In genomic region chr11:72633068-72633467, GRCh38 we compare ENCODE assay signal across 24 cellular contexts. TPM values are rescaled to one million over a fixed set of nuclear protein-coding genes. Genes with fewer than 3 reads are reported as not detected.
A peak's percentile ranks its signal among the peaks of the same experiment; 100 is the strongest.
DNase-seq lines count a peak whose midpoint lies in the region; ATAC-seq and TF ChIP-seq lines count a peak whose summit lies in the region.
"Had no signal": no experiment of that assay in that cellular context is flagged by ENCODE, and none has a peak within 500 bp of the region (broad histone marks: within the 10 kb centered on the region; RNA-seq: fewer than 3 reads in every experiment).

No MANE protein-coding gene starts in this region.

- TF ChIP-seq CTCF in left ventricle myocardium inferior (IDR thresholded peaks at IDR 0.05; ENCODE audit: borderline replicate concordance), result no peak
- TF ChIP-seq CTCF in right lobe of liver (IDR thresholded peaks at IDR 0.05), result no peak
- no peak for TF ChIP-seq CTCF in uterus (IDR thresholded peaks at IDR 0.05)

- intact Hi-C loops in left ventricle myocardium inferior (cut with micrococcal nuclease), result no loop called here
- intact Hi-C loops in left ventricle myocardium superior (cut with micrococcal nuclease), result no loop called here
- intact Hi-C loops in right lobe of liver (cut with DNase I), result no loop called here
- intact Hi-C loops in uterus (cut with DNase I; ENCODE audit: low total_unique reads), result no loop called here
- intact Hi-C loops in activated naive CD4-positive, alpha-beta T cell treated with anti-CD3 and anti-CD28 coated beads for 36 hours (cut with micrococcal nuclease), result no loop called here

- H3K27me3 ChIP-seq in left ventricle myocardium inferior (ENCODE audit: low read depth), result no peaks in the 10 kb centered on the region
- no peaks in the 10 kb centered on the region for H3K27me3 ChIP-seq in right lobe of liver
- no peaks in the 10 kb centered on the region for H3K27me3 ChIP-seq in rectal smooth muscle tissue (ENCODE audit: control insufficient read depth, insufficient read depth, low read length)
- no peaks in the 10 kb centered on the region for H3K27me3 ChIP-seq in uterus
- H3K27me3 ChIP-seq: ascending aorta had no signal

- CTCF ChIA-PET in activated naive CD4-positive, alpha-beta T cell treated with anti-CD3 and anti-CD28 coated beads for 36 hours (lab: Charles Lee), result interaction anchor here (0.8 kb wide), 1 partner anchor 595 kb away, joined by 3 read pairs; no protein-coding TSS in a partner anchor

- H3K36me3 Mint-ChIP-seq in activated naive CD4-positive, alpha-beta T cell treated with anti-CD3 and anti-CD28 coated beads for 36 hours (ENCODE audit: low read depth), result no peaks in the 10 kb centered on the region
- H3K36me3 Mint-ChIP-seq: activated naive CD4-positive, alpha-beta T cell treated with anti-CD3 and anti-CD28 coated beads, Interleukin-2, amount 50 U/mL, for 72 hours had no signal

- H3K9me3 Mint-ChIP-seq in activated naive CD4-positive, alpha-beta T cell treated with anti-CD3 and anti-CD28 coated beads for 36 hours, result no peaks in the 10 kb centered on the region
- H3K9me3 Mint-ChIP-seq: activated naive CD4-positive, alpha-beta T cell treated with anti-CD3 and anti-CD28 coated beads, Interleukin-2, amount 50 U/mL, for 72 hours; activated T-helper 17 cell treated with anti-CD3 and anti-CD28 coated beads, Interleukin-2, amount 50 U/mL, for 72 hours; CD4-positive, alpha-beta T cell; central memory CD8-positive, alpha-beta T cell; T-helper 2 cell treated with Interferon-gamma antibody and Interleukin-4, amounts not matched to agents 5 μg/mL and 100 μg/mL, for 36 hours had no signal

- no peak overlapping the region for H3K4me3 Mint-ChIP-seq in activated naive CD4-positive, alpha-beta T cell treated with anti-CD3 and anti-CD28 coated beads for 36 hours
- H3K4me3 Mint-ChIP-seq: activated T-helper 17 cell treated with anti-CD3 and anti-CD28 coated beads, Interleukin-2, amount 50 U/mL, for 72 hours; CD4-positive, alpha-beta T cell; central memory CD8-positive, alpha-beta T cell; T-helper 2 cell treated with Interferon-gamma antibody and Interleukin-4, amounts not matched to agents 5 μg/mL and 100 μg/mL, for 36 hours had no signal

- TF ChIP-seq POLR2A in right lobe of liver (IDR thresholded peaks at IDR 0.05) (no peak), uterus (IDR thresholded peaks at IDR 0.05) (no peak)

- H3K9me3 ChIP-seq in left ventricle myocardium inferior (replicated peaks), result no peaks in the 10 kb centered on the region
- no peaks in the 10 kb centered on the region for H3K9me3 ChIP-seq in right lobe of liver
- H3K9me3 ChIP-seq in uterus, result no peaks in the 10 kb centered on the region
- H3K9me3 ChIP-seq: ascending aorta, mucosa of descending colon, upper lobe of left lung had no signal

- H3K4me3 ChIP-seq in left ventricle myocardium inferior (peak overlapping the region; percentile 16), right lobe of liver (no peak overlapping the region), rectal smooth muscle tissue (ENCODE audit: low read length) (no peak overlapping the region), uterus (no peak overlapping the region)
- H3K4me3 ChIP-seq: ascending aorta, mucosa of descending colon, upper lobe of left lung had no signal

- DNase-seq in left ventricle myocardium inferior (no peak), left ventricle myocardium superior (no peak), right lobe of liver (no peak), uterus (no peak), NCI-H82 treated with DMSO at 0.1 percent for 48 hours (lab: John Stamatoyannopoulos, UW; ENCODE audit: unreplicated experiment) (no peak), NAMALWA (ENCODE audit: low spot score) (no peak)
- no peak for DNase-seq in activated naive CD4-positive, alpha-beta T cell treated with anti-CD3 and anti-CD28 coated beads for 36 hours
- DNase-seq: activated CD4-positive, alpha-beta T cell treated with anti-CD3 and anti-CD28 coated beads, Interleukin-2, amount 50 U/mL, for 1 hour; activated CD8-positive, alpha-beta memory T cell treated with anti-CD3 and anti-CD28 coated beads, Interleukin-2, amount 50 U/mL, for 4 hours; CD4-positive, alpha-beta T cell; mucosa of descending colon; NCI-H2081 treated with DMSO at 0.1 percent for 48 hours; NCI-H345; NCI-H82; stimulated activated CD4-positive, alpha-beta T cell treated with anti-CD3 and anti-CD28 coated beads, Interleukin-15, amount 100 ng/mL, for 24 hours; stimulated activated naive CD8-positive, alpha-beta T cell treated with anti-CD3 and anti-CD28 coated beads, Interleukin-15, Interleukin-2, amounts not matched to agents 100 U/mL and 50 U/mL, for 24 hours; upper lobe of left lung had no signal

- H3K4me1 Mint-ChIP-seq in activated naive CD4-positive, alpha-beta T cell treated with anti-CD3 and anti-CD28 coated beads for 36 hours (ENCODE audit: low read depth), result peaks cover 2% of the 10 kb centered on the region
- H3K4me1 Mint-ChIP-seq: activated T-helper 17 cell treated with anti-CD3 and anti-CD28 coated beads, Interleukin-2, amount 50 U/mL, for 72 hours had no signal

- H3K27ac ChIP-seq in left ventricle myocardium inferior (replicated peaks), result peak overlapping the region; percentile 85
- peak overlapping the region; percentile 40 to 70 (median 43) for H3K27ac ChIP-seq in right lobe of liver
- H3K27ac ChIP-seq in rectal smooth muscle tissue (ENCODE audit: low read depth, low read length), result peak overlapping the region; percentile 91
- H3K27ac ChIP-seq in uterus, result peak overlapping the region; percentile 33 to 49
- H3K27ac ChIP-seq: ascending aorta, VCaP had no signal

- H3K36me3 ChIP-seq in left ventricle myocardium inferior (no peaks in the 10 kb centered on the region), right lobe of liver (no peaks in the 10 kb centered on the region), rectal smooth muscle tissue (ENCODE audit: control insufficient read depth, insufficient read depth, low read length) (no peaks in the 10 kb centered on the region), uterus (no peaks in the 10 kb centered on the region)
- H3K36me3 ChIP-seq: ascending aorta, upper lobe of left lung had no signal

- peaks cover 2% of the 10 kb centered on the region for H3K27me3 Mint-ChIP-seq in activated naive CD4-positive, alpha-beta T cell treated with anti-CD3 and anti-CD28 coated beads for 36 hours (ENCODE audit: low read depth)

- ATAC-seq in left ventricle myocardium superior (no peak), right lobe of liver (peak; percentile 7 to 24 (median 16))
- ATAC-seq: mucosa of descending colon; stimulated activated naive CD8-positive, alpha-beta T cell treated with anti-CD3 and anti-CD28 coated beads, Interleukin-15, Interleukin-2, amounts not matched to agents 100 U/mL and 50 U/mL, for 24 hours had no signal

- H3K4me1 ChIP-seq in left ventricle myocardium inferior, result peaks cover 100% of the 10 kb centered on the region
- H3K4me1 ChIP-seq in right lobe of liver, result no peaks in the 10 kb centered on the region
- peaks cover 41% of the 10 kb centered on the region for H3K4me1 ChIP-seq in rectal smooth muscle tissue (ENCODE audit: control insufficient read depth, insufficient read depth, low read length)
- peaks cover 0 to 4% of the 10 kb centered on the region in 2 donors for H3K4me1 ChIP-seq in uterus

- H3K9ac ChIP-seq in rectal smooth muscle tissue (ENCODE audit: low read length), result no peak overlapping the region

- WGBS in right lobe of liver (ENCODE audit: insufficient coverage, low coverage, low lambda C conversion rate, missing lambda C conversion rate), result no CpG with 5 or more reads among the region's 4 CpGs

- no peak overlapping the region for H3K27ac Mint-ChIP-seq in activated naive CD4-positive, alpha-beta T cell treated with anti-CD3 and anti-CD28 coated beads for 36 hours
- H3K27ac Mint-ChIP-seq: activated naive CD4-positive, alpha-beta T cell treated with anti-CD3 and anti-CD28 coated beads, Interleukin-2, amount 50 U/mL, for 72 hours; activated T-helper 17 cell treated with anti-CD3 and anti-CD28 coated beads, Interleukin-2, amount 50 U/mL, for 72 hours; CD4-positive, alpha-beta T cell; T-helper 2 cell treated with Interferon-gamma antibody and Interleukin-4, amounts not matched to agents 5 μg/mL and 100 μg/mL, for 36 hours had no signal

RNA-seq across cellular contexts. Expression of gene PDE2A, which starts 41.2 kb away (rescaled TPM):
- total RNA-seq in left ventricle myocardium inferior, result 19.6 TPM
- 30.0 TPM for total RNA-seq in left ventricle myocardium superior
- 10 to 100 TPM; 11.2 to 46.3 (median 22.8) TPM for total RNA-seq in right lobe of liver
- 100 to 1,000 TPM in 2 of 4 donors, 10 to 100 TPM in 2; 13.8 to 185 (median 94.2) TPM for total RNA-seq in uterus
- 1 to 10 TPM in 1 of 2 experiments, under 1 TPM in 1; 0.69 to 1.1 TPM for total RNA-seq in activated naive CD4-positive, alpha-beta T cell treated with anti-CD3 and anti-CD28 coated beads for 36 hours

Comparison
In these comparisons a context has a peak if more than half of its experiments do, and no peak if none do; other contexts are left out.
1. H3K27ac ChIP-seq: peak in every context shown above with its lines; median percentile 91 in rectal smooth muscle tissue; 85 in left ventricle myocardium inferior; 43 in right lobe of liver; 41 in uterus.